In genomic region chr20:36105731-36106226, GRCh38 we compare ENCODE assay signal across 18 cellular contexts. TPM values are rescaled to one million over a fixed set of nuclear protein-coding genes. Genes with fewer than 3 reads are reported as not detected.
DNase-seq lines count a peak whose midpoint lies in the region; ATAC-seq, FAIRE-seq and TF ChIP-seq lines count a peak whose summit lies in the region.
"Had no signal": no experiment of that assay in that cellular context is flagged by ENCODE, and none has a peak within 500 bp of the region (broad histone marks: within the 10 kb centered on the region; RNA-seq: fewer than 3 reads in every experiment).

No MANE protein-coding gene starts in this region.

- no peaks in the 10 kb centered on the region for H3K9me3 Mint-ChIP-seq in nephron
- H3K9me3 Mint-ChIP-seq: activated CD8-positive, alpha-beta T cell treated with anti-CD3 and anti-CD28 coated beads for 36 hours; activated naive CD8-positive, alpha-beta T cell treated with anti-CD3 and anti-CD28 coated beads, Interleukin-2, amount 10 ng/mL, durations not matched to agents 7 days and 5 days; activated T-cell treated with anti-CD3 and anti-CD28 coated beads, Interleukin-2, amount 50 U/mL, for 72 hours; naive thymus-derived CD4-positive, alpha-beta T cell; T-cell had no signal

- H3K4me1 Mint-ChIP-seq in nephron, result peaks cover 28% of the 10 kb centered on the region
- H3K4me1 Mint-ChIP-seq: naive thymus-derived CD4-positive, alpha-beta T cell; T-cell had no signal

- peak; percentile 30 for ATAC-seq in esophagus mucosa
- ATAC-seq in GM18505 (IDR thresholded peaks at IDR 0.05; ENCODE audit: unreplicated experiment), result no peak
- no peak for ATAC-seq in HG02981 (IDR thresholded peaks at IDR 0.05; ENCODE audit: unreplicated experiment)
- ATAC-seq: activated CD8-positive, alpha-beta T cell treated with anti-CD3 and anti-CD28 coated beads for 36 hours; activated T-cell treated with anti-CD3 and anti-CD28 coated beads, Interleukin-2, amount 50 U/mL, for 72 hours; naive thymus-derived CD4-positive, alpha-beta T cell; T-cell had no signal

- H3K27ac Mint-ChIP-seq in nephron, result peak overlapping the region; percentile 80 to 91 (median 86)
- H3K27ac Mint-ChIP-seq: activated CD8-positive, alpha-beta T cell treated with anti-CD3 and anti-CD28 coated beads for 36 hours; activated naive CD8-positive, alpha-beta T cell treated with anti-CD3 and anti-CD28 coated beads, Interleukin-2, amount 10 ng/mL, durations not matched to agents 7 days and 5 days; activated T-cell treated with anti-CD3 and anti-CD28 coated beads, Interleukin-2, amount 50 U/mL, for 72 hours; naive thymus-derived CD4-positive, alpha-beta T cell; T-cell had no signal

- TF ChIP-seq CTCF in nephron (IDR thresholded peaks at IDR 0.05; ENCODE audit: unreplicated experiment in 3 of 3), result no peak

- FAIRE-seq in H54 (lab: Jason Lieb, UNC), result no peak
- FAIRE-seq: D721Med had no signal

- TF ChIP-seq POLR2A in GM18505 (IDR thresholded peaks at IDR 0.05; ENCODE audit: borderline replicate concordance, extremely low read depth, insufficient read depth, insufficient read length), result no peak
- no peak for TF ChIP-seq POLR2A in H54 (IDR thresholded peaks at IDR 0.05; ENCODE audit: low read depth, low read length)

- H3K4me3 Mint-ChIP-seq in nephron, result no peak overlapping the region
- H3K4me3 Mint-ChIP-seq: activated CD8-positive, alpha-beta T cell treated with anti-CD3 and anti-CD28 coated beads for 36 hours; activated naive CD8-positive, alpha-beta T cell treated with anti-CD3 and anti-CD28 coated beads, Interleukin-2, amount 10 ng/mL, durations not matched to agents 7 days and 5 days; activated T-cell treated with anti-CD3 and anti-CD28 coated beads, Interleukin-2, amount 50 U/mL, for 72 hours; naive thymus-derived CD4-positive, alpha-beta T cell; T-cell had no signal

- H3K36me3 Mint-ChIP-seq in nephron (ENCODE audit: low read depth), result no peaks in the 10 kb centered on the region
- H3K36me3 Mint-ChIP-seq: activated naive CD8-positive, alpha-beta T cell treated with anti-CD3 and anti-CD28 coated beads, Interleukin-2, amount 10 ng/mL, durations not matched to agents 7 days and 5 days; naive thymus-derived CD4-positive, alpha-beta T cell; T-cell had no signal

- peak; percentile 20 for DNase-seq in COLO668 (lab: John Stamatoyannopoulos, UW; ENCODE audit: unreplicated experiment)
- DNase-seq in NCI-H146 (lab: John Stamatoyannopoulos, UW), result peak; percentile 65
- DNase-seq in H54 (ENCODE audit: insufficient read length, low spot score), result no peak
- DNase-seq in NCI-H2107 treated with DMSO at 0.1 percent for 48 hours (lab: John Stamatoyannopoulos, UW; ENCODE audit: unreplicated experiment), result no peak
- DNase-seq: activated CD8-positive, alpha-beta T cell treated with anti-CD3 and anti-CD28 coated beads for 36 hours; activated naive CD8-positive, alpha-beta T cell treated with anti-CD3 and anti-CD28 coated beads, Interleukin-2, amount 10 ng/mL, durations not matched to agents 7 days and 5 days; activated T-cell treated with anti-CD3 and anti-CD28 coated beads, Interleukin-2, amount 50 U/mL, for 72 hours; H7; naive thymus-derived CD4-positive, alpha-beta T cell; NCI-H2081 treated with DMSO at 0.1 percent for 48 hours; NCI-H774; stimulated activated CD4-positive, alpha-beta T cell treated with anti-CD3 and anti-CD28 coated beads, Interleukin-15, amount 100 ng/mL, for 24 hours; T-cell had no signal

- H3K27me3 Mint-ChIP-seq in nephron (ENCODE audit: low read depth), result peaks cover 11% of the 10 kb centered on the region
- H3K27me3 Mint-ChIP-seq: activated CD8-positive, alpha-beta T cell treated with anti-CD3 and anti-CD28 coated beads for 36 hours; T-cell had no signal

RNA-seq across cellular contexts. Expression of gene EPB41L1, which starts 48.8 kb away (rescaled TPM):
- total RNA-seq in esophagus mucosa, result 95.6 TPM

Comparison
In these comparisons a context has a peak if more than half of its experiments do, and no peak if none do; other contexts are left out.
1. DNase-seq: peak in COLO668 (single experiment) and NCI-H146 (single experiment); none in H54 (single experiment) and NCI-H2107 treated with DMSO at 0.1 percent for 48 hours (single experiment).